ENCODE assay signal across 10 cellular contexts in genomic region chr9:116154976-116155699, GRCh38. TPM values are rescaled to one million over a fixed set of nuclear protein-coding genes. Genes with fewer than 3 reads are reported as not detected.
DNase-seq lines count a peak whose midpoint lies in the region; ATAC-seq, FAIRE-seq and TF ChIP-seq lines count a peak whose summit lies in the region.
"Had no signal": no experiment of that assay in that cellular context is flagged by ENCODE, and none has a peak within 500 bp of the region (broad histone marks: within the 10 kb centered on the region; RNA-seq: fewer than 3 reads in every experiment).

No MANE protein-coding gene starts in this region.

- no peak overlapping the region for H3K23ac ChIP-seq in neuronal stem cell (ENCODE audit: low read depth, low read length, poor library complexity)

- TF ChIP-seq EP300 in HepG2 (IDR thresholded peaks at IDR 0.05; ENCODE audit: low read depth in 2 of 2, low read length in 2 of 2) = no peak
- no peak for TF ChIP-seq EP300 in HepG2 (CRISPR knock-in tag; IDR thresholded peaks at IDR 0.05; ENCODE audit: borderline replicate concordance)

- H2BK5ac ChIP-seq in neuronal stem cell (ENCODE audit: low read length) = no peak overlapping the region

- H3K4me1 ChIP-seq in NT2/D1 (ENCODE audit: insufficient read depth, insufficient read length) (no peaks in the 10 kb centered on the region), neuronal stem cell (ENCODE audit: control insufficient read depth in 2 of 2, insufficient read depth in 1 of 2, low read depth in 1 of 2, low read length in 2 of 2) (peaks cover 24 to 28% of the 10 kb centered on the region in 2 donors), HepG2 (ENCODE audit: insufficient read depth, low read length) (no peaks in the 10 kb centered on the region)

- CTCF ChIA-PET in HepG2 (lab: Yijun Ruan, JAX; ENCODE audit: low intra/inter-chr PET ratio, low total read pairs) = interaction anchor here (3.1 kb wide), 1 partner anchor 417 kb away, joined by 14 read pairs; no protein-coding TSS in a partner anchor

- ATAC-seq in HepG2 = no peak; the same call in 2 of the 3 replicates

- peak overlapping the region; percentile 97 for H3K4me2 ChIP-seq in neuronal stem cell (ENCODE audit: insufficient read depth, low read length, poor library complexity, severe bottlenecking)
- H3K4me2 ChIP-seq in HepG2 (ENCODE audit: low read depth, low read length) = no peak overlapping the region

- TF ChIP-seq CTCF in AG10803 (conservative IDR thresholded peaks at IDR 0.05; ENCODE audit: low read length) (no peak), HepG2 (CRISPR knock-in tag; IDR thresholded peaks at IDR 0.05) (no peak)

- intact Hi-C loops in posterior vena cava (cut with DNase I) = loop anchor here (5.0 to 10.0 kb wide), 4 partner anchors 320 to 560 kb away; no protein-coding TSS in a partner anchor
- intact Hi-C loops in HepG2 (cut with micrococcal nuclease; ENCODE audit: unreplicated experiment) = loop anchor here (5.0 kb wide), 1 partner anchor 563 kb away; no protein-coding TSS in a partner anchor

- no peak overlapping the region for H2BK15ac ChIP-seq in neuronal stem cell (ENCODE audit: low read length)

- H3K36me3 ChIP-seq in NT2/D1 (ENCODE audit: insufficient read depth, insufficient read length, low read length) = peaks cover 12% of the 10 kb centered on the region
- H3K36me3 ChIP-seq in neuronal stem cell (replicated peaks in 1 of 2; ENCODE audit: control insufficient read depth in 2 of 2, insufficient read depth in 2 of 2, low read length in 2 of 2) = peaks cover 0 to 13% of the 10 kb centered on the region in 2 donors
- H3K36me3 ChIP-seq in HepG2 (replicated peaks in 1 of 2; ENCODE audit: control insufficient read depth in 1 of 2, insufficient read depth in 2 of 2, low read length in 2 of 2) = no peaks in the 10 kb centered on the region

- no peaks in the 10 kb centered on the region for H3K79me1 ChIP-seq in neuronal stem cell (ENCODE audit: low read depth, low read length)

- H2BK120ac ChIP-seq in neuronal stem cell (ENCODE audit: low read depth, low read length) = no peak overlapping the region

- no peak overlapping the region for H3K4ac ChIP-seq in neuronal stem cell (ENCODE audit: low read length)

- H3K79me2 ChIP-seq in HepG2 (ENCODE audit: insufficient read depth, low read length) = no peaks in the 10 kb centered on the region

- H3K4me3 ChIP-seq in AG10803 (ENCODE audit: low read length) (peak overlapping the region; percentile 93), NT2/D1 (ENCODE audit: insufficient read length, low read depth) (peak overlapping the region; percentile 86), neuronal stem cell (ENCODE audit: low read length in 2 of 2) (peak overlapping the region; percentile 67 to 77), HepG2 (replicated peaks in 1 of 3; ENCODE audit: insufficient read depth in 1 of 3, low read depth in 2 of 3, low read length in 3 of 3) (no peak overlapping the region)

- no peaks in the 10 kb centered on the region for H3K9me3 ChIP-seq in NT2/D1 (ENCODE audit: insufficient read depth, low read length)
- H3K9me3 ChIP-seq in neuronal stem cell (replicated peaks in 1 of 2; ENCODE audit: control insufficient read depth in 2 of 2, insufficient read depth in 1 of 2, low read depth in 1 of 2, low read length in 2 of 2) = no peaks in the 10 kb centered on the region
- H3K9me3 ChIP-seq in HepG2 (ENCODE audit: low read length) = no peaks in the 10 kb centered on the region

- no peak overlapping the region for H4K91ac ChIP-seq in neuronal stem cell (ENCODE audit: low read depth, low read length, poor library complexity)

- H4K20me1 ChIP-seq in HepG2 (ENCODE audit: insufficient read depth, low read length) = no peaks in the 10 kb centered on the region

- DNase-seq in AG10803 (ENCODE audit: low read depth) (peak; percentile 79), NT2/D1 (ENCODE audit: low read depth, low spot score) (no peak), fibroblast of gingiva (ENCODE audit: low read depth) (peak; percentile 55), neuronal stem cell (ENCODE audit: low spot score) (no peak), posterior vena cava (ENCODE audit: low spot score) (no peak), frontal cortex (ENCODE audit: low spot score in 2 of 2) (no peak), NCI-H1105 (lab: John Stamatoyannopoulos, UW) (no peak), HepG2 (ENCODE audit: low spot score) (no peak)
- DNase-seq: activated CD4-positive, alpha-beta T cell treated with anti-CD3 and anti-CD28 coated beads, Interleukin-2, amount 10 ng/mL, durations not matched to agents 7 days and 5 days; hypothalamus had no signal

- POLR2A ChIA-PET in HepG2 (lab: Yijun Ruan, JAX) = no interaction called here

- H3K27me3 ChIP-seq in NT2/D1 (ENCODE audit: insufficient read depth, insufficient read length) (peaks cover 5% of the 10 kb centered on the region), neuronal stem cell (ENCODE audit: control insufficient read depth in 3 of 3, insufficient read depth in 3 of 3, low read depth in 1 of 3, low read length in 3 of 3) (peaks cover 0 to 41% (median 10%) of the 10 kb centered on the region in 3 experiments), HepG2 (ENCODE audit: control insufficient read depth in 1 of 2, insufficient read depth in 2 of 2, low read length in 2 of 2) (peaks cover 8 to 61% of the 10 kb centered on the region in 2 experiments; a peak in 4 of 5 replicates)

- no TSS peak for BruUV-seq in HepG2 (replicated peaks; lab: Mats Ljungman, UMichigan)

- no peak overlapping the region for H2BK12ac ChIP-seq in neuronal stem cell (ENCODE audit: low read length)

- no peak for TF ChIP-seq POLR2A in HepG2 (IDR thresholded peaks at IDR 0.05; ENCODE audit: insufficient read depth in 1 of 2, low read depth in 2 of 2, low read length in 2 of 2)

- WGBS in neuronal stem cell (ENCODE audit: extremely low coverage in 2 of 2, insufficient read length in 2 of 2, insufficient replicate concordance in 1 of 2), 2 donors = no CpG with 5 or more reads among the region's 27 CpGs
- 46% methylated on average over 23 of the region's 27 CpGs for WGBS in HepG2 (ENCODE audit: low lambda C conversion rate)

- H4K8ac ChIP-seq in neuronal stem cell (ENCODE audit: low read depth, low read length) = no peak overlapping the region

- FAIRE-seq in frontal cortex (lab: Jason Lieb, UNC) = no peak
- FAIRE-seq in HepG2 (lab: Jason Lieb, UNC) = no peak

- no peak overlapping the region for H3K27ac ChIP-seq in neuronal stem cell (replicated peaks; ENCODE audit: low read length)
- no peak overlapping the region for H3K27ac ChIP-seq in HepG2 (ENCODE audit: extremely low read length, insufficient read depth, low read length)

- no peak overlapping the region for H2AK5ac ChIP-seq in neuronal stem cell (ENCODE audit: low read depth, low read length)

- peak overlapping the region; percentile 36 for H3K18ac ChIP-seq in neuronal stem cell (ENCODE audit: low read length)

- H3K9ac ChIP-seq in NT2/D1 (ENCODE audit: insufficient read length, low read depth) (peak overlapping the region; percentile 88), neuronal stem cell (ENCODE audit: low read depth, low read length, poor library complexity) (no peak overlapping the region), HepG2 (ENCODE audit: insufficient read depth, low read depth, low read length) (no peak overlapping the region)

- TF ChIP-seq RAD21 in HepG2 (CRISPR knock-in tag; IDR thresholded peaks at IDR 0.05) = no peak

- H3K14ac ChIP-seq in neuronal stem cell (ENCODE audit: low read length) = no peak overlapping the region

- H2AFZ ChIP-seq in neuronal stem cell (ENCODE audit: low read length) = peak overlapping the region; percentile 94
- no peak overlapping the region for H2AFZ ChIP-seq in HepG2 (ENCODE audit: low read length)

- in situ Hi-C loops in HepG2 (cut with HindIII; ENCODE audit: extremely low pct_ligation_motif_present, low pct_unique_long_range_greater_than_20kb) = loop anchor here (5.0 to 25.0 kb wide), 3 partner anchors 417 to 568 kb away; no protein-coding TSS in a partner anchor

TF ChIP-seq in HepG2, 621 proteins besides CTCF, POLR2A, EP300 and RAD21 (continues in another document):
- no peak for TF ChIP-seq ZSCAN22 (CRISPR knock-in tag; IDR thresholded peaks at IDR 0.05)
- no peak for TF ChIP-seq SMAD9 (CRISPR knock-in tag; IDR thresholded peaks at IDR 0.05)

RNA-seq across cellular contexts. Expression of gene PAPPA, which starts 1.5 kb away (rescaled TPM):
- polyA plus RNA-seq in neuronal stem cell (2013, experiment 1 of 2) = 0.35 TPM
- polyA plus RNA-seq in neuronal stem cell (2013, experiment 2 of 2) = 0.37 TPM
- total RNA-seq in posterior vena cava (10 to 100 TPM in 1 of 2 donors, 1 to 10 TPM in 1; 9.9 to 15.3 TPM), frontal cortex (under 0.01 TPM), HepG2 (2016; rRNA removed; fragmentation: Illumina TruSeq; extraction: Trizol) (0.08 and 0.09 TPM in 2 replicates)
- total RNA-seq in HepG2 (2016; cell fraction: cytosol; rRNA removed; fragmentation: Illumina TruSeq; extraction: Trizol; ENCODE audit: low read depth) = not detected in 2 replicates
- 0.09 and 0.12 TPM in 2 replicates for total RNA-seq in HepG2 (2016; cell fraction: insoluble cytoplasmic fraction; rRNA removed; fragmentation: Illumina TruSeq; extraction: Trizol)
- total RNA-seq in HepG2 (2016; cell fraction: membrane; rRNA removed; fragmentation: Illumina TruSeq; extraction: Trizol) = 0.03 TPM in 2 replicates
- total RNA-seq in HepG2 (2016; cell fraction: nucleus; rRNA removed; fragmentation: Illumina TruSeq; extraction: Trizol) = 0.06 TPM in 2 replicates
- 0.08 and 0.11 TPM in 2 replicates for polyA plus RNA-seq in HepG2 (2011; rRNA removed)
- 0.04 and 0.09 TPM in 2 replicates for polyA plus RNA-seq in HepG2 (2011; cell fraction: cytosol; rRNA removed)
- 0.14 TPM in 2 replicates for polyA plus RNA-seq in HepG2 (2011; cell fraction: nucleus; rRNA removed)
- polyA plus RNA-seq in HepG2 (2012) = 0.24 and 0.51 TPM in 2 replicates
- not detected in 2 replicates for polyA plus RNA-seq in HepG2 (2016; cell fraction: cytosol; fragmentation: Illumina TruSeq; extraction: Trizol; ENCODE audit: low read depth)
- 0.07 and 0.09 TPM in 2 replicates for polyA plus RNA-seq in HepG2 (2016; cell fraction: insoluble cytoplasmic fraction; fragmentation: Illumina TruSeq; extraction: Trizol; ENCODE audit: low read depth)
- 0.02 TPM in 1 of 2 replicates, not detected in the other for polyA plus RNA-seq in HepG2 (2016; cell fraction: membrane; fragmentation: Illumina TruSeq; extraction: Trizol; ENCODE audit: low read depth)
- 0.09 and 0.75 TPM in 2 replicates for polyA plus RNA-seq in HepG2 (2016; cell fraction: nucleus; fragmentation: Illumina TruSeq; extraction: Trizol; ENCODE audit: insufficient read depth, low read depth)
- 0.16 and 9.2 TPM in 2 replicates for polyA minus RNA-seq in HepG2 (2011; rRNA and poly(A)+ RNA removed; ENCODE audit: low replicate concordance)
- 0.09 and 0.10 TPM in 2 replicates for polyA minus RNA-seq in HepG2 (2011; cell fraction: cytosol; rRNA and poly(A)+ RNA removed)
- 0.13 and 0.75 TPM in 2 replicates for polyA minus RNA-seq in HepG2 (2011; cell fraction: nucleus; rRNA and poly(A)+ RNA removed)
- total RNA-seq: activated CD4-positive, alpha-beta T cell treated with anti-CD3 and anti-CD28 coated beads, Interleukin-2, amount 10 ng/mL, durations not matched to agents 7 days and 5 days had no signal

Comparison
In these comparisons a context has a peak if more than half of its experiments do, and no peak if none do; other contexts are left out.
1. DNase-seq: peak in AG10803 (single experiment) and fibroblast of gingiva (single experiment); none in NT2/D1 (single experiment), neuronal stem cell (single experiment), posterior vena cava (single experiment), frontal cortex (0 of 2), NCI-H1105 (single experiment) and HepG2 (single experiment).
2. H3K4me3 ChIP-seq: peak in AG10803 (single experiment), NT2/D1 (single experiment) and neuronal stem cell (2 of 2); none in HepG2 (0 of 3).
3. RNA of gene PAPPA, which starts 1.5 kb away (total RNA-seq): 9.9 to 15.3 TPM in posterior vena cava; 0.03 to 0.12 TPM in HepG2 and under 0.01 TPM in frontal cortex (single experiment); every median in the first group is over 4 times any median in the second.